ENCODE assay signal across 20 cellular contexts in the genomic region with DNA sequence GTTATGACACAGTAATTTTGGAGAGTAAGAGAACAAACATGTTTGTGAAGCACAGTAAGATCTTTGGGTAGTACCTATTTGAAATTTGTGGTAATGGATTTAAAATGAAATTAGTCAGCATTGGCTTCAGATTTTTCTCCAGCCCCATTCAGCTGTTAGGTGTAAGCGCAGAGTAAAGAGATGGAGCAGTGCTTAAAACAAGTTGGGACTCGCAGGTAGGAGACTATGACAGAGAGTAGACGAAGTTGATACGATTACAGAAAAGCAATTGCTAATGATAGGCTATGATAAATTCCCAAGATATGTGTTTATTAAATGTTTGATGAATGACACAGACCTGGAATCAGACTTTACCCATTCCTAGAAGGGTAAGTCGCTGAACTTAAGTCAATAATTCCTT.
"Had no signal": no experiment of that assay in that cellular context is flagged by ENCODE, and none has a peak within 500 bp of the region (broad histone marks: within the 10 kb centered on the region; RNA-seq: fewer than 3 reads in every experiment).

No MANE protein-coding gene starts in this region.

- H3K27me3 ChIP-seq: adrenal gland, ascending aorta, body of pancreas, cardiac muscle cell, Peyer's patch had no signal

- H3K9me3 Mint-ChIP-seq: activated naive CD8-positive, alpha-beta T cell treated with anti-CD3 and anti-CD28 coated beads, Interleukin-2, amount 10 ng/mL, durations not matched to agents 7 days and 5 days; activated T-cell treated with anti-CD3 and anti-CD28 coated beads, Interleukin-2, amount 50 U/mL, for 24 hours; WTC11 had no signal

- H3K9me3 ChIP-seq: adrenal gland, ascending aorta, body of pancreas, Peyer's patch had no signal

- H3K27ac ChIP-seq: adrenal gland, ascending aorta, body of pancreas, cardiac muscle cell, KMS-11, Peyer's patch had no signal

- H3K4me3 Mint-ChIP-seq: activated CD8-positive, alpha-beta memory T cell treated with anti-CD3 and anti-CD28 coated beads, Interleukin-2, amount 10 ng/mL, durations not matched to agents 7 days and 5 days; activated naive CD8-positive, alpha-beta T cell treated with anti-CD3 and anti-CD28 coated beads, Interleukin-2, amount 10 ng/mL, durations not matched to agents 7 days and 5 days; activated T-cell treated with anti-CD3 and anti-CD28 coated beads, Interleukin-2, amount 50 U/mL, for 24 hours; T-helper 17 cell; WTC11 had no signal

- H3K36me3 ChIP-seq: adrenal gland, ascending aorta, cardiac muscle cell, Peyer's patch had no signal

- ATAC-seq: activated CD8-positive, alpha-beta memory T cell treated with anti-CD3 and anti-CD28 coated beads, Interleukin-2, amount 10 ng/mL, durations not matched to agents 7 days and 5 days; body of pancreas; T-helper 17 cell; WTC11 had no signal

- H3K9ac ChIP-seq: KMS-11 had no signal

- H3K4me3 ChIP-seq: adrenal gland, ascending aorta, body of pancreas, cardiac muscle cell, Peyer's patch had no signal

- H3K36me3 Mint-ChIP-seq: WTC11 had no signal

- H3K4me1 ChIP-seq: ascending aorta, body of pancreas had no signal

- H3K4me2 ChIP-seq: KMS-11 had no signal

- H3K4me1 Mint-ChIP-seq: activated CD8-positive, alpha-beta memory T cell treated with anti-CD3 and anti-CD28 coated beads, Interleukin-2, amount 10 ng/mL, durations not matched to agents 7 days and 5 days; activated naive CD8-positive, alpha-beta T cell treated with anti-CD3 and anti-CD28 coated beads, Interleukin-2, amount 10 ng/mL, durations not matched to agents 7 days and 5 days had no signal

- H3K27me3 Mint-ChIP-seq: activated CD8-positive, alpha-beta memory T cell treated with anti-CD3 and anti-CD28 coated beads, Interleukin-2, amount 10 ng/mL, durations not matched to agents 7 days and 5 days; activated naive CD8-positive, alpha-beta T cell treated with anti-CD3 and anti-CD28 coated beads, Interleukin-2, amount 10 ng/mL, durations not matched to agents 7 days and 5 days; activated T-cell treated with anti-CD3 and anti-CD28 coated beads, Interleukin-2, amount 50 U/mL, for 24 hours; T-helper 17 cell had no signal

- DNase-seq: activated CD4-positive, alpha-beta T cell treated with anti-CD3 and anti-CD28 coated beads for 48 hours; activated CD4-positive, alpha-beta T cell treated with anti-CD3 and anti-CD28 coated beads, Interleukin-2, amount 50 U/mL, for 48 hours; activated CD4-positive, CD25-positive, alpha-beta regulatory T cell treated with anti-CD3 and anti-CD28 coated beads, Interleukin-2, amount 50 U/mL, for 72 hours; activated CD8-positive, alpha-beta memory T cell treated with anti-CD3 and anti-CD28 coated beads, Interleukin-2, amount 10 ng/mL, durations not matched to agents 7 days and 5 days; activated gamma-delta T cell; activated naive CD4-positive, alpha-beta T cell treated with anti-CD3 and anti-CD28 coated beads, Interleukin-2, amount 50 U/mL, for 16 hours; activated naive CD8-positive, alpha-beta T cell treated with anti-CD3 and anti-CD28 coated beads, Interleukin-2, amount 10 ng/mL, durations not matched to agents 7 days and 5 days; activated T-cell treated with anti-CD3 and anti-CD28 coated beads, Interleukin-2, amount 50 U/mL, for 24 hours; adrenal gland; body of pancreas; NCI-H1930; NCI-H524; Peyer's patch; SIG-M5; T-helper 17 cell; T-helper 9 cell had no signal

- H3K27ac Mint-ChIP-seq: activated CD8-positive, alpha-beta memory T cell treated with anti-CD3 and anti-CD28 coated beads, Interleukin-2, amount 10 ng/mL, durations not matched to agents 7 days and 5 days; activated naive CD8-positive, alpha-beta T cell treated with anti-CD3 and anti-CD28 coated beads, Interleukin-2, amount 10 ng/mL, durations not matched to agents 7 days and 5 days; activated T-cell treated with anti-CD3 and anti-CD28 coated beads, Interleukin-2, amount 50 U/mL, for 24 hours; T-helper 17 cell; WTC11 had no signal
